1 cellular context compared by ENCODE assay signal in the genomic region with DNA sequence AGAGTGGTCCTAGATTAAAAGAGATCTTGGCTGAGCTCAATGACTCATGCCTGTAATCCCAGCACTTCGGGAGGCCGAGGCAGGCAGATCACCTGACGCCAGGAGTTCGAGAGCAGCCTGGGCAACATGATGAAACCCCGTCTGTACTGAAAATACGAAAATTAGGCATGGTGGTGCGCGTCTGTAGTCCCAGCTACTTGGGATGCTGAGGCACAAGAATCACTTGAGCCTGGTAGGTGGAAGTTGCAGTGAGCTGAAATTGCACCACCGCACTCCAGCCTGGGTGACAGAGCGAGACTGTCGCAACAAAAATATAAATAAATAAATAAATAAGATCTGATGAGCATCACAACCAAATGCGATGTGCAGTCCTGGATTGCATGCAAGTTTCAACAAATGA.
TF ChIP-seq lines count a peak whose summit lies in the region.

No MANE protein-coding gene starts in this region.

TF ChIP-seq in WTC11, 78 proteins besides CTCF, POLR2A, EP300 and RAD21 (continued from another document):
- TF ChIP-seq, protein P1, sequence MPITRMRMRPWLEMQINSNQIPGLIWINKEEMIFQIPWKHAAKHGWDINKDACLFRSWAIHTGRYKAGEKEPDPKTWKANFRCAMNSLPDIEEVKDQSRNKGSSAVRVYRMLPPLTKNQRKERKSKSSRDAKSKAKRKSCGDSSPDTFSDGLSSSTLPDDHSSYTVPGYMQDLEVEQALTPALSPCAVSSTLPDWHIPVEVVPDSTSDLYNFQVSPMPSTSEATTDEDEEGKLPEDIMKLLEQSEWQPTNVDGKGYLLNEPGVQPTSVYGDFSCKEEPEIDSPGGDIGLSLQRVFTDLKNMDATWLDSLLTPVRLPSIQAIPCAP (CRISPR knock-in tag; IDR thresholded peaks at IDR 0.05) = no peak
- TF ChIP-seq, protein P2, sequence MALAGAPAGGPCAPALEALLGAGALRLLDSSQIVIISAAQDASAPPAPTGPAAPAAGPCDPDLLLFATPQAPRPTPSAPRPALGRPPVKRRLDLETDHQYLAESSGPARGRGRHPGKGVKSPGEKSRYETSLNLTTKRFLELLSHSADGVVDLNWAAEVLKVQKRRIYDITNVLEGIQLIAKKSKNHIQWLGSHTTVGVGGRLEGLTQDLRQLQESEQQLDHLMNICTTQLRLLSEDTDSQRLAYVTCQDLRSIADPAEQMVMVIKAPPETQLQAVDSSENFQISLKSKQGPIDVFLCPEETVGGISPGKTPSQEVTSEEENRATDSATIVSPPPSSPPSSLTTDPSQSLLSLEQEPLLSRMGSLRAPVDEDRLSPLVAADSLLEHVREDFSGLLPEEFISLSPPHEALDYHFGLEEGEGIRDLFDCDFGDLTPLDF (CRISPR knock-in tag; IDR thresholded peaks at IDR 0.05) = no peak
- no peak for TF ChIP-seq ZNF263 (CRISPR knock-in tag; IDR thresholded peaks at IDR 0.05; ENCODE audit: low read depth)
- no peak for TF ChIP-seq ZNF138 (CRISPR knock-in tag; conservative IDR thresholded peaks at IDR 0.05)
- TF ChIP-seq, protein P3, sequence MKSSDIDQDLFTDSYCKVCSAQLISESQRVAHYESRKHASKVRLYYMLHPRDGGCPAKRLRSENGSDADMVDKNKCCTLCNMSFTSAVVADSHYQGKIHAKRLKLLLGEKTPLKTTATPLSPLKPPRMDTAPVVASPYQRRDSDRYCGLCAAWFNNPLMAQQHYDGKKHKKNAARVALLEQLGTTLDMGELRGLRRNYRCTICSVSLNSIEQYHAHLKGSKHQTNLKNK (CRISPR knock-in tag; IDR thresholded peaks at IDR 0.05) = no peak
- TF ChIP-seq OVOL2 (CRISPR knock-in tag; IDR thresholded peaks at IDR 0.05; ENCODE audit: borderline replicate concordance) = no peak
- TF ChIP-seq CBFB (CRISPR knock-in tag; IDR thresholded peaks at IDR 0.05; ENCODE audit: low read depth) = no peak
